Comparison of ENCODE assay signal across 18 cellular contexts in genomic region chr5:154370119-154370518, GRCh38.
DNase-seq lines count a peak whose midpoint lies in the region; ATAC-seq, FAIRE-seq and TF ChIP-seq lines count a peak whose summit lies in the region.
"Had no signal": no experiment of that assay in that cellular context is flagged by ENCODE, and none has a peak within 500 bp of the region (broad histone marks: within the 10 kb centered on the region; RNA-seq: fewer than 3 reads in every experiment).

No MANE protein-coding gene starts in this region.

- H3K36me3 ChIP-seq in SK-N-SH (replicated peaks in 1 of 2; ENCODE audit: control insufficient read depth in 1 of 2, insufficient read depth in 2 of 2, low read length in 1 of 2) (peaks cover 0 to 8% of the 10 kb centered on the region in 2 experiments), thoracic aorta (no peaks in the 10 kb centered on the region)
- H3K36me3 ChIP-seq: esophagus muscularis mucosa, tibial nerve had no signal

- peaks cover 51% of the 10 kb centered on the region for H3K79me2 ChIP-seq in SK-N-SH (ENCODE audit: insufficient read depth)

- H3F3A ChIP-seq in SK-N-SH (replicated peaks; ENCODE audit: insufficient read depth), result peaks cover 48% of the 10 kb centered on the region

- POLR2A ChIA-PET in SK-N-SH (lab: Yijun Ruan, JAX), result no interaction called here

- ATAC-seq in thoracic aorta (ENCODE audit: insufficient number of reproducible peaks, low FRiP score, low read depth) (no peak), GM21515 (IDR thresholded peaks at IDR 0.05; ENCODE audit: unreplicated experiment) (no peak)

- peak in 1 of 2 experiments; percentile 77; a peak in 1 of 4 replicates for TF ChIP-seq EP300 in SK-N-SH (IDR thresholded peaks at IDR 0.05; ENCODE audit: borderline replicate concordance in 1 of 2, low read depth in 1 of 2, low read length in 1 of 2)

- peak overlapping the region; percentile 7; the same call in 1 of the 2 replicates for H3K9ac ChIP-seq in SK-N-SH

- no peaks in the 10 kb centered on the region for H4K20me1 ChIP-seq in SK-N-SH (ENCODE audit: insufficient read depth)

- no peak for FAIRE-seq in RCC 7860 (lab: Jason Lieb, UNC)

- H3K9me3 ChIP-seq in SK-N-SH (no peaks in the 10 kb centered on the region), thoracic aorta (no peaks in the 10 kb centered on the region)
- H3K9me3 ChIP-seq: Caco-2, esophagus muscularis mucosa, tibial nerve had no signal

- TF ChIP-seq CTCF in HFF-Myc (IDR thresholded peaks at IDR 0.05; ENCODE audit: low read depth, low read length, missing control alignments), result no peak
- no peak for TF ChIP-seq CTCF in SK-N-SH (IDR thresholded peaks at IDR 0.05)
- TF ChIP-seq CTCF in thoracic aorta (IDR thresholded peaks at IDR 0.05), result no peak

- no peak overlapping the region for H2AFZ ChIP-seq in SK-N-SH (ENCODE audit: low read depth)

- H3K27ac ChIP-seq in SK-N-SH (ENCODE audit: low read depth in 2 of 2, low read length in 1 of 2) (peak overlapping the region; percentile 81 to 91), thoracic aorta (peak overlapping the region; percentile 70 to 82)

- H3K4me1 ChIP-seq in SK-N-SH (ENCODE audit: control insufficient read depth in 1 of 2, insufficient read depth in 2 of 2, low read depth in 1 of 2, low read length in 1 of 2) (peaks cover 12 to 67% of the 10 kb centered on the region in 2 experiments), thoracic aorta (ENCODE audit: control insufficient read depth in 1 of 2, low read depth in 2 of 2) (peaks cover 40 to 73% of the 10 kb centered on the region in 2 donors)

- peak overlapping the region; percentile 68 for H3K4me2 ChIP-seq in SK-N-SH

- no peaks in the 10 kb centered on the region for H3K9me2 ChIP-seq in SK-N-SH

- H3K27me3 ChIP-seq in SK-N-SH (ENCODE audit: insufficient read depth), result no peaks in the 10 kb centered on the region
- H3K27me3 ChIP-seq in thoracic aorta (replicated peaks; ENCODE audit: insufficient read depth), result no peaks in the 10 kb centered on the region
- H3K27me3 ChIP-seq: esophagus muscularis mucosa, tibial nerve had no signal

- DNase-seq in HFF-Myc (ENCODE audit: extremely low read depth, low read depth), result peak; percentile 38
- DNase-seq in SK-N-SH, result no peak
- peak; percentile 25 for DNase-seq in hepatic stellate cell (ENCODE audit: low spot score)
- DNase-seq in thoracic aorta (ENCODE audit: low spot score), result no peak
- no peak for DNase-seq in stimulated activated CD4-positive, alpha-beta T cell treated with anti-CD3 and anti-CD28 coated beads, Interleukin-2, amount 100 ng/mL, for 24 hours
- DNase-seq in DMS 273 (lab: John Stamatoyannopoulos, UW; ENCODE audit: unreplicated experiment), result no peak
- no peak for DNase-seq in RCC 7860 (ENCODE audit: low spot score)
- DNase-seq: activated CD4-positive, alpha-beta T cell treated with anti-CD3 and anti-CD28 coated beads, Interleukin-2, amount 50 U/mL, for 4 hours; activated gamma-delta T cell; Caco-2; central memory CD4-positive, alpha-beta T cell; naive B cell; NCI-H1694; NK-92 treated with Interleukin-12 subunit alpha and Interleukin-12 subunit beta, amount 100 ng/mL, for 24 hours; T-helper 2 cell had no signal

- 52% methylated on average over 3 of the region's 3 CpGs for WGBS in SK-N-SH (ENCODE audit: low lambda C conversion rate)

- H3K4me3 ChIP-seq in HFF-Myc (replicated peaks; ENCODE audit: low read depth, low read length) (no peak overlapping the region), SK-N-SH (ENCODE audit: low read depth in 2 of 2, low read length in 1 of 2) (no peak overlapping the region), thoracic aorta (no peak overlapping the region)
- H3K4me3 ChIP-seq: esophagus muscularis mucosa, tibial nerve had no signal

- no peak for TF ChIP-seq RAD21 in SK-N-SH (IDR thresholded peaks at IDR 0.05; ENCODE audit: low read length)

- CTCF ChIA-PET in SK-N-SH (lab: Yijun Ruan, JAX), result no interaction called here

TF ChIP-seq in SK-N-SH, 30 proteins besides CTCF, POLR2A, EP300 and RAD21:
- TF ChIP-seq SIN3A (IDR thresholded peaks at IDR 0.05; ENCODE audit: borderline replicate concordance, low read depth, low read length), result peak; percentile 48; the same call in 1 of the 2 replicates
- TF ChIP-seq TCF12 (IDR thresholded peaks at IDR 0.05), result peak; percentile 91
- 0 out of 2 replicates have a peak, but pooled peaks have one; percentile 9 for TF ChIP-seq REST (IDR thresholded peaks at IDR 0.05; ENCODE audit: low read depth, low read length)
- no peak for TF ChIP-seq RCOR1 (IDR thresholded peaks at IDR 0.05; ENCODE audit: low read length)
- TF ChIP-seq MAX (IDR thresholded peaks at IDR 0.05; ENCODE audit: low read depth), result peak; percentile 24
- TF ChIP-seq NFIC (IDR thresholded peaks at IDR 0.05; ENCODE audit: borderline replicate concordance), result peak; percentile 56; the same call in 1 of the 2 replicates
- TF ChIP-seq TEAD4 (IDR thresholded peaks at IDR 0.05; ENCODE audit: borderline replicate concordance, insufficient read depth), result peak; percentile 74
- peak; percentile 27; the same call in 1 of the 2 replicates for TF ChIP-seq FOSL2 (IDR thresholded peaks at IDR 0.05; ENCODE audit: borderline replicate concordance, low read depth)
- no peak for TF ChIP-seq SMC3 (IDR thresholded peaks at IDR 0.05; ENCODE audit: low read depth, low read length)
- TF ChIP-seq RFX5 (IDR thresholded peaks at IDR 0.05; ENCODE audit: low read length), result no peak
- peak; percentile 24; the same call in 1 of the 2 replicates for TF ChIP-seq POLR2AphosphoS5 (IDR thresholded peaks at IDR 0.05; ENCODE audit: low read depth, low read length)
- no peak for TF ChIP-seq YY1 (IDR thresholded peaks at IDR 0.05; ENCODE audit: low read depth)
- peak; percentile 89 for TF ChIP-seq PBX3 (IDR thresholded peaks at IDR 0.05)
- TF ChIP-seq RXRA (IDR thresholded peaks at IDR 0.05; ENCODE audit: borderline replicate concordance, low read depth), result peak; percentile 52; the same call in 1 of the 2 replicates
- TF ChIP-seq IRF3 (IDR thresholded peaks at IDR 0.05; ENCODE audit: low read depth, low read length), result no peak
- TF ChIP-seq JUND (IDR thresholded peaks at IDR 0.05), result peak; percentile 31

Comparison
In these comparisons a context has a peak if more than half of its experiments do, and no peak if none do; other contexts are left out.
1. DNase-seq: peak in HFF-Myc (single experiment) and hepatic stellate cell (single experiment); none in SK-N-SH (single experiment), thoracic aorta (single experiment), stimulated activated CD4-positive, alpha-beta T cell treated with anti-CD3 and anti-CD28 coated beads, Interleukin-2, amount 100 ng/mL, for 24 hours (0 of 2), DMS 273 (single experiment) and RCC 7860 (single experiment).